1 cellular context compared by ENCODE assay signal in genomic region chr1:155322571-155322952, GRCh38.
A peak's percentile ranks its signal among the peaks of the same experiment; 100 is the strongest.
TF ChIP-seq lines count a peak whose summit lies in the region.

No MANE protein-coding gene starts in this region.

TF ChIP-seq in HepG2, 621 proteins besides CTCF, POLR2A, EP300 and RAD21:
- no peak for TF ChIP-seq NFKBIZ (CRISPR knock-in tag; IDR thresholded peaks at IDR 0.05)
- TF ChIP-seq ZBTB26 (CRISPR knock-in tag; IDR thresholded peaks at IDR 0.05; ENCODE audit: borderline replicate concordance) = no peak
- no peak for TF ChIP-seq ZNF83 (CRISPR knock-in tag; IDR thresholded peaks at IDR 0.05; ENCODE audit: borderline replicate concordance)
- no peak for TF ChIP-seq GLI4 (CRISPR knock-in tag; IDR thresholded peaks at IDR 0.05; ENCODE audit: borderline replicate concordance)
- no peak for TF ChIP-seq ZNF224 (CRISPR knock-in tag; IDR thresholded peaks at IDR 0.05)
- TF ChIP-seq KAT7 (CRISPR knock-in tag; IDR thresholded peaks at IDR 0.05; ENCODE audit: borderline replicate concordance) = no peak
- peak; percentile 89 for TF ChIP-seq CREB1 (IDR thresholded peaks at IDR 0.05)
- TF ChIP-seq CREB1 (CRISPR knock-in tag; IDR thresholded peaks at IDR 0.05) = no peak
- no peak for TF ChIP-seq ZFAT (CRISPR knock-in tag; conservative IDR thresholded peaks at IDR 0.05)
- peak; percentile 8; the same call in 1 of the 2 replicates for TF ChIP-seq KDM5B (CRISPR knock-in tag; IDR thresholded peaks at IDR 0.05; ENCODE audit: borderline replicate concordance)
- TF ChIP-seq ZBTB49 (CRISPR knock-in tag; IDR thresholded peaks at IDR 0.05; ENCODE audit: borderline replicate concordance) = no peak
- no peak for TF ChIP-seq ZFP36 (IDR thresholded peaks at IDR 0.05; ENCODE audit: borderline replicate concordance, low read depth, low read length, partially characterized antibody)
- TF ChIP-seq ATF7 (IDR thresholded peaks at IDR 0.05) = peak; percentile 76
- no peak for TF ChIP-seq ATF7 (CRISPR knock-in tag; IDR thresholded peaks at IDR 0.05)
- no peak for TF ChIP-seq ZNF468 (CRISPR knock-in tag; IDR thresholded peaks at IDR 0.05)
- no peak for TF ChIP-seq ZBTB25 (CRISPR knock-in tag; IDR thresholded peaks at IDR 0.05)
- no peak for TF ChIP-seq ZMAT5 (CRISPR knock-in tag; IDR thresholded peaks at IDR 0.05; ENCODE audit: borderline replicate concordance, low read depth)
- TF ChIP-seq SP140L (CRISPR knock-in tag; IDR thresholded peaks at IDR 0.05; ENCODE audit: borderline replicate concordance) = no peak
- TF ChIP-seq ZFP82 (CRISPR knock-in tag; IDR thresholded peaks at IDR 0.05; ENCODE audit: borderline replicate concordance) = peak; percentile 72; the same call in 1 of the 2 replicates
TF ChIP-seq in HepG2: peak in this region for 4.
